18 cellular contexts compared by ENCODE assay signal in the genomic region with DNA sequence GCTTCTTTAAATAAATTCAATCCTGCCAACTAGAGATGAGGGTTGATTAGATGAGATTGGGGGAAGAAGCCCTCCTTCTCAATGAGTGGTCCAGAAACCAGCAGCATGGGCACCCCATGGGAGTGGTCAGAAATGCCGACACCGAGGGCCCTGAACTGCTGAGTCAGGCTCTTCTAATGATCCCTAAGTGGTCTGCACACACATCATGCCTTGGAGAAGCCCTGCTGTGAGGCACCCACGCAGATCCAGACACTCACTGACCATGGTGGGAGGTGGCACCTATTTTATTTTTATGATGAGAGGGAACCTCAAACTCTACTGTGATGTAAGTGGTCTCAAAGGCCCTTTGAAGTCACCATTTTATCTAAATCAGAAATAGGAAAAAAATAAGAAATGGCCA.
DNase-seq lines count a peak whose midpoint lies in the region; ATAC-seq and TF ChIP-seq lines count a peak whose summit lies in the region.
"Had no signal": no experiment of that assay in that cellular context is flagged by ENCODE, and none has a peak within 500 bp of the region (broad histone marks: within the 10 kb centered on the region; RNA-seq: fewer than 3 reads in every experiment).

No MANE protein-coding gene starts in this region.

- peaks cover 32 to 51% (median 50%) of the 10 kb centered on the region in 3 donors for H3K4me1 Mint-ChIP-seq in naive B cell
- peaks cover 7 to 13% (median 13%) of the 10 kb centered on the region in 3 donors for H3K4me1 Mint-ChIP-seq in CD8-positive, alpha-beta memory T cell
- peaks cover 0 to 4% (median 0%) of the 10 kb centered on the region in 7 donors for H3K4me1 Mint-ChIP-seq in naive thymus-derived CD4-positive, alpha-beta T cell
- H3K4me1 Mint-ChIP-seq: stimulated activated effector memory CD8-positive, alpha-beta T cell treated with anti-CD3 and anti-CD28 coated beads, Interleukin-12 subunit alpha, Interleukin-12 subunit beta, amount 100 ng/mL, for 72 hours had no signal

- DNase-seq in heart right ventricle = no peak
- no peak for DNase-seq in left cardiac atrium
- DNase-seq in colonic mucosa = no peak
- no peak for DNase-seq in naive B cell
- DNase-seq in CD8-positive, alpha-beta memory T cell = no peak
- DNase-seq in glomerular visceral epithelial cell (ENCODE audit: extremely low spot score) = no peak
- DNase-seq in NOMO-1 treated with dmso at 0.1 percent for 144 hours (lab: John Stamatoyannopoulos, UW; ENCODE audit: unreplicated experiment) = no peak
- DNase-seq in naive thymus-derived CD4-positive, alpha-beta T cell = no peak
- DNase-seq: activated CD4-positive, alpha-beta T cell treated with anti-CD3 and anti-CD28 coated beads, Interleukin-2, amount 50 U/mL, for 4 hours; amniotic stem cell; NCI-H187 treated with DMSO at 0.1 percent for 48 hours; NCI-H82; SHP77; stimulated activated CD4-positive, alpha-beta T cell treated with anti-CD3 and anti-CD28 coated beads, Interleukin-2, amount 100 ng/mL, for 48 hours; T1000 had no signal

- H3K27ac ChIP-seq in heart right ventricle (peak overlapping the region in 7 of 10 donors; percentile 67 to 89 (median 86)), colonic mucosa (peak overlapping the region; percentile 24)
- no peak overlapping the region for H3K27ac ChIP-seq in CD8-positive, alpha-beta memory T cell (ENCODE audit: low read depth, low read length)
- no peak overlapping the region for H3K27ac ChIP-seq in naive thymus-derived CD4-positive, alpha-beta T cell (ENCODE audit: low read depth, low read length)
- H3K27ac ChIP-seq: HL-60 had no signal

- no peak overlapping the region for H3K4me3 ChIP-seq in heart right ventricle
- no peak overlapping the region for H3K4me3 ChIP-seq in colonic mucosa
- H3K4me3 ChIP-seq in CD8-positive, alpha-beta memory T cell (ENCODE audit: low read length) = no peak overlapping the region
- H3K4me3 ChIP-seq in naive thymus-derived CD4-positive, alpha-beta T cell (ENCODE audit: low read length) = no peak overlapping the region

- peak overlapping the region in 1 of 2 donors; percentile 58 for H3K9ac ChIP-seq in colonic mucosa (ENCODE audit: low read depth in 2 of 2, low read length in 2 of 2)

- WGBS in heart right ventricle, 2 donors = 74 to 85% methylated on average over 3 of the region's 3 CpGs

- no peaks in the 10 kb centered on the region for H3K27me3 Mint-ChIP-seq in naive B cell
- H3K27me3 Mint-ChIP-seq in CD8-positive, alpha-beta memory T cell = peaks cover 0 to 4% of the 10 kb centered on the region in 2 donors
- H3K27me3 Mint-ChIP-seq in naive thymus-derived CD4-positive, alpha-beta T cell = peaks cover 0 to 7% (median 0%) of the 10 kb centered on the region in 5 donors

- CTCF ChIA-PET in CD8-positive, alpha-beta memory T cell (lab: Charles Lee) = no interaction called here
- CTCF ChIA-PET in naive thymus-derived CD4-positive, alpha-beta T cell (lab: Charles Lee) = no interaction called here

- peaks cover 0 to 6% of the 10 kb centered on the region in 2 donors for H3K36me3 Mint-ChIP-seq in naive B cell
- H3K36me3 Mint-ChIP-seq in CD8-positive, alpha-beta memory T cell = no peaks in the 10 kb centered on the region
- peaks cover 0 to 5% (median 0%) of the 10 kb centered on the region in 5 donors for H3K36me3 Mint-ChIP-seq in naive thymus-derived CD4-positive, alpha-beta T cell
- H3K36me3 Mint-ChIP-seq: stimulated activated effector memory CD8-positive, alpha-beta T cell treated with anti-CD3 and anti-CD28 coated beads, Interleukin-12 subunit alpha, Interleukin-12 subunit beta, amount 100 ng/mL, for 72 hours had no signal

- H3K4me3 Mint-ChIP-seq in naive B cell = peak overlapping the region; percentile 21 to 89 (median 74)
- H3K4me3 Mint-ChIP-seq in CD8-positive, alpha-beta memory T cell = no peak overlapping the region
- no peak overlapping the region for H3K4me3 Mint-ChIP-seq in naive thymus-derived CD4-positive, alpha-beta T cell
- H3K4me3 Mint-ChIP-seq: stimulated activated effector memory CD8-positive, alpha-beta T cell treated with anti-CD3 and anti-CD28 coated beads, Interleukin-12 subunit alpha, Interleukin-12 subunit beta, amount 100 ng/mL, for 72 hours had no signal

- H3K9me3 ChIP-seq in heart right ventricle = peaks cover 0 to 5% (median 0%) of the 10 kb centered on the region in 11 donors
- H3K9me3 ChIP-seq in colonic mucosa = no peaks in the 10 kb centered on the region
- no peaks in the 10 kb centered on the region for H3K9me3 ChIP-seq in CD8-positive, alpha-beta memory T cell (ENCODE audit: low read length)
- H3K9me3 ChIP-seq in naive thymus-derived CD4-positive, alpha-beta T cell (ENCODE audit: control insufficient read depth in 2 of 3, low read length in 3 of 3) = no peaks in the 10 kb centered on the region

- ATAC-seq in heart right ventricle (no peak), left cardiac atrium (no peak), naive B cell (ENCODE audit: low read depth in 2 of 2) (no peak)
- no peak for ATAC-seq in naive thymus-derived CD4-positive, alpha-beta T cell
- ATAC-seq: HCT116; stimulated activated effector memory CD8-positive, alpha-beta T cell treated with anti-CD3 and anti-CD28 coated beads, Interleukin-12 subunit alpha, Interleukin-12 subunit beta, amount 100 ng/mL, for 72 hours had no signal

- POLR2A ChIA-PET in CD8-positive, alpha-beta memory T cell (lab: Charles Lee) = no interaction called here
- POLR2A ChIA-PET in naive thymus-derived CD4-positive, alpha-beta T cell (lab: Charles Lee) = no interaction called here

- TF ChIP-seq CTCF in heart right ventricle (IDR thresholded peaks at IDR 0.05) (no peak), colonic mucosa (IDR thresholded peaks at IDR 0.05) (no peak)

- intact Hi-C loops in heart right ventricle (cut with DNase I) (no loop called here), left cardiac atrium (cut with DNase I) (no loop called here), colonic mucosa (cut with DNase I) (no loop called here)
- intact Hi-C loops in naive thymus-derived CD4-positive, alpha-beta T cell (cut with micrococcal nuclease) = no loop called here

- H3K27ac Mint-ChIP-seq in naive B cell = peak overlapping the region in 4 of 6 donors; percentile 10 to 81 (median 76)
- H3K27ac Mint-ChIP-seq in CD8-positive, alpha-beta memory T cell = no peak overlapping the region
- peak overlapping the region in 2 of 9 donors; percentile 2 to 33 for H3K27ac Mint-ChIP-seq in naive thymus-derived CD4-positive, alpha-beta T cell
- H3K27ac Mint-ChIP-seq: stimulated activated effector memory CD8-positive, alpha-beta T cell treated with anti-CD3 and anti-CD28 coated beads, Interleukin-12 subunit alpha, Interleukin-12 subunit beta, amount 100 ng/mL, for 72 hours had no signal

- H3K27me3 ChIP-seq in heart right ventricle (no peaks in the 10 kb centered on the region), colonic mucosa (no peaks in the 10 kb centered on the region)
- H3K27me3 ChIP-seq in CD8-positive, alpha-beta memory T cell (ENCODE audit: insufficient read depth, low read length, poor library complexity, severe bottlenecking) = no peaks in the 10 kb centered on the region
- no peaks in the 10 kb centered on the region for H3K27me3 ChIP-seq in naive thymus-derived CD4-positive, alpha-beta T cell (ENCODE audit: control insufficient read depth in 2 of 2, insufficient read depth in 2 of 2, low read length in 2 of 2)

- H3K4me1 ChIP-seq in heart right ventricle = peaks cover 11 to 23% (median 19%) of the 10 kb centered on the region in 9 donors
- no peaks in the 10 kb centered on the region for H3K4me1 ChIP-seq in colonic mucosa
- no peaks in the 10 kb centered on the region for H3K4me1 ChIP-seq in CD8-positive, alpha-beta memory T cell (ENCODE audit: insufficient read depth, low read length)
- H3K4me1 ChIP-seq in naive thymus-derived CD4-positive, alpha-beta T cell (ENCODE audit: control insufficient read depth in 2 of 2, insufficient read depth in 2 of 2, low read length in 2 of 2) = peaks cover 0 to 7% of the 10 kb centered on the region in 2 donors

- H3K9me3 Mint-ChIP-seq in naive B cell = peaks cover 0 to 9% (median 0%) of the 10 kb centered on the region in 7 donors
- H3K9me3 Mint-ChIP-seq in CD8-positive, alpha-beta memory T cell = no peaks in the 10 kb centered on the region
- peaks cover 0 to 4% (median 0%) of the 10 kb centered on the region in 11 donors for H3K9me3 Mint-ChIP-seq in naive thymus-derived CD4-positive, alpha-beta T cell

- H3K36me3 ChIP-seq in heart right ventricle (no peaks in the 10 kb centered on the region), colonic mucosa (no peaks in the 10 kb centered on the region)
- no peaks in the 10 kb centered on the region for H3K36me3 ChIP-seq in CD8-positive, alpha-beta memory T cell (ENCODE audit: insufficient read depth, low read length)
- H3K36me3 ChIP-seq in naive thymus-derived CD4-positive, alpha-beta T cell (ENCODE audit: control insufficient read depth in 2 of 3, insufficient read depth in 3 of 3, low read length in 3 of 3) = no peaks in the 10 kb centered on the region

Comparison
In these comparisons a context has a peak if more than half of its experiments do, and no peak if none do; other contexts are left out.
1. H3K27ac ChIP-seq: peak in heart right ventricle (7 of 10) and colonic mucosa (single experiment); none in CD8-positive, alpha-beta memory T cell (single experiment) and naive thymus-derived CD4-positive, alpha-beta T cell (single experiment).
2. H3K27ac Mint-ChIP-seq: peak in naive B cell (4 of 6); none in CD8-positive, alpha-beta memory T cell (0 of 8).
3. H3K4me3 Mint-ChIP-seq: peak in naive B cell (8 of 8); none in CD8-positive, alpha-beta memory T cell (0 of 7) and naive thymus-derived CD4-positive, alpha-beta T cell (0 of 10).